ENCODE assay signal across 13 cellular contexts in the genomic region with DNA sequence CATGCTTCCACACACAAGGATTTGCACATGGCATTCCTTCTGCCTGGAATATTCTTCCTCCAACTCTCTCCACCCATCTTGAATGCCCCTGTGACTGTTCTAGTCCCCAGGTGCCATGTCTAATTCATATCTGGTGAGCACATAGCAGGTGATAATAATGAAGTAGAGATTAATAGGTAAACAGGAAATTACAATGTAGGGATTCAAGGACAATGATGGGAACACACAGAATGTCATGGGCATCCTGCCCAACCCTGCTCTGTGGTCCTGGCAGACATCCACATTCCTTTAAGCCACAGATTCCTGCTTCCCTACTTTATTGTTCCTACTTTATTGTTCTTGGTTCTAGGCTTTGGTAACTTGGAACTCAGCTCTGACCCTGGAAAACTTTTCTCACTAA.
DNase-seq lines count a peak whose midpoint lies in the region; ATAC-seq and FAIRE-seq lines count a peak whose summit lies in the region.
"Had no signal": no experiment of that assay in that cellular context is flagged by ENCODE, and none has a peak within 500 bp of the region (broad histone marks: within the 10 kb centered on the region; RNA-seq: fewer than 3 reads in every experiment).

No MANE protein-coding gene starts in this region.

- POLR2A ChIA-PET in CD8-positive, alpha-beta memory T cell (lab: Charles Lee): no interaction called here

- FAIRE-seq in small intestine (lab: Jason Lieb, UNC): no peak

- no peaks in the 10 kb centered on the region for H3K9me3 ChIP-seq in small intestine (ENCODE audit: control insufficient read depth, low read depth)
- H3K9me3 ChIP-seq in CD8-positive, alpha-beta memory T cell (ENCODE audit: low read length): no peaks in the 10 kb centered on the region
- H3K9me3 ChIP-seq: left lung had no signal

- no peak overlapping the region for H3K27ac Mint-ChIP-seq in CD8-positive, alpha-beta memory T cell
- H3K27ac Mint-ChIP-seq: activated naive CD8-positive, alpha-beta T cell treated with anti-CD3 and anti-CD28 coated beads for 36 hours had no signal

- no peak overlapping the region for H3K27ac ChIP-seq in small intestine (ENCODE audit: low read depth in 1 of 2, low read length in 1 of 2)
- no peak overlapping the region for H3K27ac ChIP-seq in CD8-positive, alpha-beta memory T cell (ENCODE audit: low read depth, low read length)
- H3K27ac ChIP-seq: left lung, SK-N-MC had no signal

- CTCF ChIA-PET in CD8-positive, alpha-beta memory T cell (lab: Charles Lee): no interaction called here

- H3K4me3 Mint-ChIP-seq in CD8-positive, alpha-beta memory T cell: no peak overlapping the region
- H3K4me3 Mint-ChIP-seq: activated naive CD8-positive, alpha-beta T cell treated with anti-CD3 and anti-CD28 coated beads for 36 hours had no signal

- H3K36me3 Mint-ChIP-seq in CD8-positive, alpha-beta memory T cell: no peaks in the 10 kb centered on the region
- H3K36me3 Mint-ChIP-seq: activated naive CD8-positive, alpha-beta T cell treated with anti-CD3 and anti-CD28 coated beads for 36 hours had no signal

- ATAC-seq in GM21515 (IDR thresholded peaks at IDR 0.05; ENCODE audit: unreplicated experiment): no peak
- ATAC-seq in GM19351 (IDR thresholded peaks at IDR 0.05; ENCODE audit: unreplicated experiment): no peak
- ATAC-seq: left lung had no signal

- no peaks in the 10 kb centered on the region for H3K27me3 ChIP-seq in small intestine (ENCODE audit: control insufficient read depth in 2 of 2, insufficient read depth in 2 of 2, low read length in 2 of 2)
- no peaks in the 10 kb centered on the region for H3K27me3 ChIP-seq in CD8-positive, alpha-beta memory T cell (ENCODE audit: insufficient read depth, low read length, poor library complexity, severe bottlenecking)
- H3K27me3 ChIP-seq: left lung had no signal

- H3K36me3 ChIP-seq in small intestine (ENCODE audit: control insufficient read depth in 2 of 2, insufficient read depth in 2 of 2, low read length in 2 of 2): no peaks in the 10 kb centered on the region
- H3K36me3 ChIP-seq in CD8-positive, alpha-beta memory T cell (ENCODE audit: insufficient read depth, low read length): no peaks in the 10 kb centered on the region
- H3K36me3 ChIP-seq: left lung had no signal

- peak; percentile 14 for DNase-seq in NCI-H1092 treated with DMSO at 0.1 percent for 48 hours (lab: John Stamatoyannopoulos, UW)
- DNase-seq in NCI-H1092 (lab: John Stamatoyannopoulos, UW): no peak
- peak; percentile 10 for DNase-seq in NCI-H774 (lab: John Stamatoyannopoulos, UW)
- DNase-seq in fibroblast of gingiva (ENCODE audit: low read depth): peak; percentile 24
- DNase-seq in small intestine: peak; percentile 26
- no peak for DNase-seq in CD8-positive, alpha-beta memory T cell
- DNase-seq: 8988T; activated naive CD8-positive, alpha-beta T cell treated with anti-CD3 and anti-CD28 coated beads for 36 hours; left lung; NCI-H2171 had no signal

- no peak overlapping the region for H3K4me3 ChIP-seq in small intestine (ENCODE audit: low read depth in 1 of 2, low read length in 2 of 2)
- H3K4me3 ChIP-seq in CD8-positive, alpha-beta memory T cell (ENCODE audit: low read length): no peak overlapping the region
- H3K4me3 ChIP-seq: left lung, SK-N-MC had no signal

- no peaks in the 10 kb centered on the region for H3K4me1 Mint-ChIP-seq in CD8-positive, alpha-beta memory T cell
- H3K4me1 Mint-ChIP-seq: activated naive CD8-positive, alpha-beta T cell treated with anti-CD3 and anti-CD28 coated beads for 36 hours had no signal

- no peaks in the 10 kb centered on the region for H3K4me1 ChIP-seq in small intestine (ENCODE audit: control insufficient read depth in 2 of 2, insufficient read depth in 1 of 2, low read depth in 1 of 2, low read length in 1 of 2)
- H3K4me1 ChIP-seq in CD8-positive, alpha-beta memory T cell (ENCODE audit: insufficient read depth, low read length): no peaks in the 10 kb centered on the region
- H3K4me1 ChIP-seq: left lung had no signal

- H3K9me3 Mint-ChIP-seq in CD8-positive, alpha-beta memory T cell: peaks cover 0 to 6% (median 0%) of the 10 kb centered on the region in 5 donors
- H3K9me3 Mint-ChIP-seq: activated naive CD8-positive, alpha-beta T cell treated with anti-CD3 and anti-CD28 coated beads for 36 hours had no signal

- no peaks in the 10 kb centered on the region for H3K27me3 Mint-ChIP-seq in CD8-positive, alpha-beta memory T cell
- H3K27me3 Mint-ChIP-seq: activated naive CD8-positive, alpha-beta T cell treated with anti-CD3 and anti-CD28 coated beads for 36 hours had no signal

Comparison
In these comparisons a context has a peak if more than half of its experiments do, and no peak if none do; other contexts are left out.
1. DNase-seq: peak in NCI-H1092 treated with DMSO at 0.1 percent for 48 hours (single experiment), NCI-H774 (single experiment), fibroblast of gingiva (single experiment) and small intestine (single experiment); none in NCI-H1092 (single experiment) and CD8-positive, alpha-beta memory T cell (0 of 5).